18 cellular contexts compared by ENCODE assay signal in the genomic region with DNA sequence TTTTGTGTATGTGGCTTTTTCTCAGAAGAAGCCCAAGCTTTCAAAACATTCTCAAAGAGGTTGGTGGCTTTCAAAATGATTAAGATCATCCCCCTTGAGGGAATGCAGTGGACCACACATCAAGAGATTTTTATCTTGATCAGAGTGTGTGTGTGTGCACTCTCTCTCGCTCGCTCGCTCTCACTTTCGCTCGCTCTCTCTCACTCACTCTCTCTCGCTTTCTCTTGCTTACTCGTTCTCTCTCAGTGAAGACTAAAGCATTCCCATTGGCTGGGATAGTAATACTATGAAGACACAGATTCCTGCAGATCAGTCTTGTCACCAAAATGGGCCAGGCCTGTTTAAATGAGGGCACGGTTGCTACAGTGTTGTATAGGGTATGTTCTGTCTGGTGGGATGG.
"Had no signal": no experiment of that assay in that cellular context is flagged by ENCODE, and none has a peak within 500 bp of the region (broad histone marks: within the 10 kb centered on the region; RNA-seq: fewer than 3 reads in every experiment).

No MANE protein-coding gene starts in this region.

- H2AFZ ChIP-seq: hepatocyte had no signal

- H3K27ac ChIP-seq: coronary artery, dorsolateral prefrontal cortex, esophagus muscularis mucosa, foreskin keratinocyte, gastroesophageal sphincter, heart left ventricle, hepatocyte, left lung, lower lobe of right lung had no signal

- H3K4me3 Mint-ChIP-seq: mesothelial cell of epicardium, naive B cell had no signal

- H3K4me1 ChIP-seq: esophagus muscularis mucosa, foreskin keratinocyte, gastroesophageal sphincter, heart left ventricle, left lung, lower lobe of right lung had no signal

- H3K4me2 ChIP-seq: hepatocyte had no signal

- H3K27me3 Mint-ChIP-seq: naive B cell had no signal

- H3K27me3 ChIP-seq: dorsolateral prefrontal cortex, esophagus muscularis mucosa, foreskin keratinocyte, gastroesophageal sphincter, heart left ventricle, hepatocyte, left lung had no signal

- ATAC-seq: foreskin keratinocyte, gastroesophageal sphincter, heart left ventricle, left cardiac atrium, left lung, left ventricle myocardium superior, lower lobe of right lung, mucosa of descending colon had no signal

- H3K4me1 Mint-ChIP-seq: mesothelial cell of epicardium, naive B cell had no signal

- H3K4me3 ChIP-seq: coronary artery, dorsolateral prefrontal cortex, esophagus muscularis mucosa, gastroesophageal sphincter, heart left ventricle, hepatocyte, left lung, lower lobe of right lung, mucosa of descending colon had no signal

- H3K36me3 Mint-ChIP-seq: mesothelial cell of epicardium, naive B cell had no signal

- H3K9me3 ChIP-seq: esophagus muscularis mucosa, gastroesophageal sphincter, heart left ventricle, lower lobe of right lung, mucosa of descending colon had no signal

- DNase-seq: dermis blood vessel endothelial cell; dorsolateral prefrontal cortex; effector CD4-positive, alpha-beta T cell; effector memory CD4-positive, alpha-beta T cell; foreskin keratinocyte; heart left ventricle; left cardiac atrium; left lung; left ventricle myocardium superior; lower lobe of right lung; mesenchymal stem cell; mucosa of descending colon; naive B cell had no signal

- H3K79me2 ChIP-seq: hepatocyte had no signal

- H3K27ac Mint-ChIP-seq: mesothelial cell of epicardium, naive B cell had no signal

- H3K36me3 ChIP-seq: esophagus muscularis mucosa, gastroesophageal sphincter, heart left ventricle, left lung, lower lobe of right lung had no signal
